21 cellular contexts compared by ENCODE assay signal in the genomic region with DNA sequence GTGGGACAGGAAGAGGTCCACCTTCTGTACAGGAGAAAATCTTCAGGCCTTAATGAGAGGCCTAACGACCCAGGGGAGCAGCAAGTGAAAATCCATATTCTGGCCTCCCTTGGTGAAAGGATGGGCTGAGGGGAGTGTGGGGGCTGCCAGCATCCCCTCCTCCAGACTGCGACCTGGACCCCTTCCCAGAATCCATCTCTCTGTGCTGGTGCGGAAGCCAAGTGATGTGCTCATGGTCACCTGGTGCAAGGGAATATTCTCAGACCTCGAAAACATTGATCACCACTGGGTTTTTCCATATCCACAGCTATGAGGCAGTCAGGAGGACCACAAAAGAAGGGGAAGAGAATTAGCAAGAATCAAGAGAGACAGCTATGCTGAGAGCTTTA. TPM values are rescaled to one million over a fixed set of nuclear protein-coding genes. Genes with fewer than 3 reads are reported as not detected.
DNase-seq lines count a peak whose midpoint lies in the region; ATAC-seq, FAIRE-seq and TF ChIP-seq lines count a peak whose summit lies in the region.
"Had no signal": no experiment of that assay in that cellular context is flagged by ENCODE, and none has a peak within 500 bp of the region (broad histone marks: within the 10 kb centered on the region; RNA-seq: fewer than 3 reads in every experiment).

No MANE protein-coding gene starts in this region.

- no peak overlapping the region for H2BK20ac ChIP-seq in H1 (ENCODE audit: low read length)

- H3K9me3 ChIP-seq in RWPE2 (ENCODE audit: severe bottlenecking) (no peaks in the 10 kb centered on the region), H1 (ENCODE audit: insufficient read depth in 2 of 2, low read depth in 1 of 2, low read length in 1 of 2) (no peaks in the 10 kb centered on the region), neuronal stem cell (replicated peaks in 1 of 2; ENCODE audit: control insufficient read depth in 2 of 2, insufficient read depth in 1 of 2, low read depth in 1 of 2, low read length in 2 of 2) (peaks cover 0 to under 1% of the 10 kb centered on the region in 2 donors)

- H3K79me1 ChIP-seq in H1 (ENCODE audit: low read depth, low read length) (no peaks in the 10 kb centered on the region), neuronal stem cell (ENCODE audit: low read depth, low read length) (no peaks in the 10 kb centered on the region)

- H4K20me1 ChIP-seq in H1 (replicated peaks in 1 of 2; ENCODE audit: control insufficient read depth in 1 of 2, insufficient read depth in 2 of 2, low read length in 2 of 2) = no peaks in the 10 kb centered on the region
- H4K20me1 ChIP-seq: BLaER1 had no signal

- 0 out of 2 replicates have a peak overlapping the region, but pooled peaks have one; percentile 3 for H2BK15ac ChIP-seq in H1 (ENCODE audit: low read length)
- H2BK15ac ChIP-seq in neuronal stem cell (ENCODE audit: low read length) = no peak overlapping the region

- H2AK5ac ChIP-seq in H1 (ENCODE audit: low read depth, low read length) = no peak overlapping the region
- no peak overlapping the region for H2AK5ac ChIP-seq in neuronal stem cell (ENCODE audit: low read depth, low read length)

- no peak for ATAC-seq in RWPE2 (ENCODE audit: low read depth)

- in situ Hi-C loops in GM13977 (cut with MboI; ENCODE audit: low pct_unique_long_range_greater_than_20kb, low sequenced_read_pairs, unreplicated experiment) = no loop called here

- no peak for TF ChIP-seq CTCF in RWPE2 (IDR thresholded peaks at IDR 0.05; ENCODE audit: poor library complexity, severe bottlenecking)
- no peak for TF ChIP-seq CTCF in H1 (IDR thresholded peaks at IDR 0.05; ENCODE audit: control extremely low read depth in 1 of 3, insufficient read depth in 1 of 3, low read depth in 1 of 3, low read length in 3 of 3)
- TF ChIP-seq CTCF in GM13977 (IDR thresholded peaks at IDR 0.05; ENCODE audit: extremely low read depth, insufficient read depth, missing control alignments) = no peak

- H3K56ac ChIP-seq in H1 (replicated peaks; ENCODE audit: insufficient read length, low read depth, low read length) = no peak overlapping the region

- no peak overlapping the region for H4K5ac ChIP-seq in H1 (ENCODE audit: insufficient read length, low read depth, low read length)

- H4K8ac ChIP-seq in H1 (ENCODE audit: extremely low read depth, insufficient read depth, low read length) (no peak overlapping the region), neuronal stem cell (ENCODE audit: low read depth, low read length) (no peak overlapping the region)

- H3K36me3 ChIP-seq in RWPE2 (ENCODE audit: low read depth) (no peaks in the 10 kb centered on the region), H1 (ENCODE audit: control insufficient read depth in 2 of 4, insufficient read depth in 4 of 4, low read length in 3 of 4) (no peaks in the 10 kb centered on the region), neuronal stem cell (replicated peaks in 1 of 2; ENCODE audit: control insufficient read depth in 2 of 2, insufficient read depth in 2 of 2, low read length in 2 of 2) (no peaks in the 10 kb centered on the region)
- H3K36me3 ChIP-seq: BLaER1 had no signal

- CTCF ChIA-PET in H1 (lab: Charles Lee; ENCODE audit: partially characterized antibody) = interaction anchor here (0.9 to 3.4 kb wide), 7 partner anchors 10 to 64 kb away, joined by 3 to 23 read pairs (median 4); partner anchors contain the start of gene FGF1

- H2BK5ac ChIP-seq in H1 (ENCODE audit: low read depth, low read length) = no peak overlapping the region
- no peak overlapping the region for H2BK5ac ChIP-seq in neuronal stem cell (ENCODE audit: low read length)

- no peak overlapping the region for H3K4me2 ChIP-seq in H1 (ENCODE audit: insufficient read depth in 1 of 2, low read depth in 2 of 2, low read length in 2 of 2)
- no peak overlapping the region for H3K4me2 ChIP-seq in neuronal stem cell (ENCODE audit: insufficient read depth, low read length, poor library complexity, severe bottlenecking)
- H3K4me2 ChIP-seq: BLaER1 had no signal

- H3K4me1 ChIP-seq in RWPE2 (ENCODE audit: insufficient read depth, poor library complexity, severe bottlenecking) = peaks cover 21% of the 10 kb centered on the region
- H3K4me1 ChIP-seq in H1 (replicated peaks in 1 of 4; ENCODE audit: control insufficient read depth in 3 of 4, insufficient read depth in 4 of 4, low read length in 3 of 4) = peaks cover 0 to 3% (median 0%) of the 10 kb centered on the region in 4 experiments; a peak in 1 of 7 replicates
- H3K4me1 ChIP-seq in neuronal stem cell (ENCODE audit: control insufficient read depth in 2 of 2, insufficient read depth in 1 of 2, low read depth in 1 of 2, low read length in 2 of 2) = peaks cover 0 to 17% of the 10 kb centered on the region in 2 donors
- H3K4me1 ChIP-seq: BLaER1 had no signal

- H3K23me2 ChIP-seq in H1 (ENCODE audit: low read depth, low read length) = no peaks in the 10 kb centered on the region

- no peak overlapping the region for H3K23ac ChIP-seq in H1 (ENCODE audit: insufficient read length)
- H3K23ac ChIP-seq in neuronal stem cell (ENCODE audit: low read depth, low read length, poor library complexity) = no peak overlapping the region

- TF ChIP-seq POLR2A in H1 (IDR thresholded peaks at IDR 0.05; ENCODE audit: control extremely low read depth in 1 of 2, low read depth in 2 of 2, low read length in 2 of 2) = no peak

- no peak overlapping the region for H3K4ac ChIP-seq in H1 (replicated peaks; ENCODE audit: insufficient read length, low read depth, low read length)
- H3K4ac ChIP-seq in neuronal stem cell (ENCODE audit: low read length) = no peak overlapping the region

- H3K4me3 ChIP-seq in RWPE2 (ENCODE audit: severe bottlenecking) (no peak overlapping the region), H1 (ENCODE audit: extremely low read depth in 1 of 4, insufficient read depth in 2 of 4, low read depth in 3 of 4, low read length in 4 of 4) (no peak overlapping the region), neuronal stem cell (ENCODE audit: low read length in 2 of 2) (no peak overlapping the region)
- H3K4me3 ChIP-seq: BLaER1, GM23248 had no signal

- POLR2A ChIA-PET in H1 (lab: Charles Lee; ENCODE audit: partially characterized antibody) = interaction anchor here (0.6 kb wide), 2 partner anchors 12 to 16 kb away, joined by 3 read pairs; no protein-coding TSS in a partner anchor

- H3K79me2 ChIP-seq in H1 (ENCODE audit: control insufficient read depth in 1 of 2, insufficient read depth in 2 of 2, low read length in 2 of 2) = no peaks in the 10 kb centered on the region

- no peak overlapping the region for H3K14ac ChIP-seq in H1 (ENCODE audit: insufficient read length)
- H3K14ac ChIP-seq in neuronal stem cell (ENCODE audit: low read length) = no peak overlapping the region

- H3K18ac ChIP-seq in H1 (ENCODE audit: extremely low read depth, low read length) (peak overlapping the region; percentile 82), neuronal stem cell (ENCODE audit: low read length) (peak overlapping the region; percentile 68)

- no peak overlapping the region for H4K91ac ChIP-seq in H1 (replicated peaks; ENCODE audit: insufficient read length, low read length)
- no peak overlapping the region for H4K91ac ChIP-seq in neuronal stem cell (ENCODE audit: low read depth, low read length, poor library complexity)

- TF ChIP-seq RAD21 in H1 (IDR thresholded peaks at IDR 0.05 in 1 of 2, conservative IDR thresholded peaks at IDR 0.05 in 1 of 2; ENCODE audit: low read depth in 2 of 2, low read length in 2 of 2) = no peak

- H2AFZ ChIP-seq in H1 (ENCODE audit: low read length) = no peak overlapping the region
- H2AFZ ChIP-seq in neuronal stem cell (ENCODE audit: low read length) = no peak overlapping the region

- H2BK12ac ChIP-seq in H1 (ENCODE audit: low read depth, low read length) (0 out of 2 replicates have a peak overlapping the region, but pooled peaks have one; percentile 5), neuronal stem cell (ENCODE audit: low read length) (no peak overlapping the region)

- H2BK120ac ChIP-seq in H1 (replicated peaks; ENCODE audit: low read depth, low read length) (no peak overlapping the region), neuronal stem cell (ENCODE audit: low read depth, low read length) (no peak overlapping the region)

- no peak for FAIRE-seq in H1 (lab: Jason Lieb, UNC)
- FAIRE-seq: GM12892, HTR-8/SVneo had no signal

- H3K27ac ChIP-seq in RWPE2 (ENCODE audit: poor library complexity, severe bottlenecking) (peak overlapping the region; percentile 49), H1 (ENCODE audit: low read depth, low read length) (no peak overlapping the region), neuronal stem cell (replicated peaks; ENCODE audit: low read length) (no peak overlapping the region), temporal lobe (ENCODE audit: low read depth, low read length) (peak overlapping the region; percentile 38)
- H3K27ac ChIP-seq: BLaER1 had no signal

- DNase-seq in RWPE2 (ENCODE audit: low spot score) (no peak), H1 (ENCODE audit: low read depth in 1 of 2, low spot score in 2 of 2) (no peak), neuronal stem cell (ENCODE audit: low spot score) (no peak), NCI-H1417 treated with DMSO at 0.1 percent for 48 hours (lab: John Stamatoyannopoulos, UW) (no peak), GM13977 (ENCODE audit: low spot score) (no peak)
- DNase-seq in stimulated activated CD4-positive, alpha-beta T cell treated with anti-CD3 and anti-CD28 coated beads, Interleukin-2, amount 100 ng/mL, for 48 hours = no peak
- DNase-seq: CD8-positive, alpha-beta memory T cell; DND-41; GDM1; NCI-H1048; NCI-H1694; NCI-H2107; NCI-H69; NK-92 treated with Interleukin-12 subunit alpha and Interleukin-12 subunit beta, amount 100 ng/mL, for 24 hours; OCI-M1; SHP77 had no signal

- TF ChIP-seq EP300 in H1 (IDR thresholded peaks at IDR 0.05; ENCODE audit: borderline replicate concordance in 1 of 2, low read depth in 2 of 2, low read length in 2 of 2) = no peak

- H3K27me3 ChIP-seq in RWPE2 (ENCODE audit: insufficient read depth, poor library complexity, severe bottlenecking) (no peaks in the 10 kb centered on the region), H1 (replicated peaks in 1 of 4; ENCODE audit: control insufficient read depth in 3 of 4, extremely low read depth in 1 of 4, insufficient read depth in 3 of 4, low read length in 3 of 4) (no peaks in the 10 kb centered on the region; a peak in 2 of 7 replicates), neuronal stem cell (ENCODE audit: control insufficient read depth in 3 of 3, insufficient read depth in 3 of 3, low read depth in 1 of 3, low read length in 3 of 3) (no peaks in the 10 kb centered on the region)
- H3K27me3 ChIP-seq: BLaER1 had no signal

- H3K9ac ChIP-seq in H1 (replicated peaks in 1 of 4; ENCODE audit: extremely low read depth in 1 of 4, low read depth in 3 of 4, low read length in 3 of 4) (no peak overlapping the region), neuronal stem cell (ENCODE audit: low read depth, low read length, poor library complexity) (no peak overlapping the region)
- H3K9ac ChIP-seq: BLaER1 had no signal

- WGBS in H1 (ENCODE audit: extremely low coverage in 1 of 2, insufficient coverage in 1 of 2, insufficient read length in 1 of 2, insufficient replicate concordance in 2 of 2, low coverage in 1 of 2, low lambda C conversion rate in 2 of 2, missing lambda C conversion rate in 1 of 2), 2 experiments = 93% methylated on average over 4 of the region's 4 CpGs; no CpG with 5 or more reads in 1 of the 2 experiments
- no CpG with 5 or more reads among the region's 4 CpGs for WGBS in neuronal stem cell (ENCODE audit: extremely low coverage in 2 of 2, insufficient read length in 2 of 2, insufficient replicate concordance in 1 of 2), 2 donors

RNA-seq across cellular contexts. Expression of gene FGF1, which starts 10.7 kb away (rescaled TPM):
- 0.11 and 0.50 TPM in 2 replicates for total RNA-seq in H1 (2021; fragmentation: NEBNext Ultra II Directional; extraction: Animal tissue kit (Norgen Biotek cat#: 25700))
- 0.17 and 0.30 TPM in 2 replicates for polyA plus RNA-seq in H1 (2011; rRNA removed)
- 0.34 TPM for polyA plus RNA-seq in H1 (2011; cell fraction: cytosol; rRNA removed)
- polyA plus RNA-seq in H1 (2011; cell fraction: nucleus; rRNA removed) = 0.30 TPM
- 0.15 to 0.66 TPM (median 0.47 TPM) in 4 replicates for polyA plus RNA-seq in H1 (2012, experiment 1 of 2)
- not detected for polyA plus RNA-seq in H1 (2012, experiment 2 of 2)
- polyA plus RNA-seq in H1 (2013, experiment 1 of 2) = 0.26 TPM
- 0.61 TPM for polyA plus RNA-seq in H1 (2013, experiment 2 of 2)
- 0.16 and 0.78 TPM in 2 replicates for polyA minus RNA-seq in H1 (2011; rRNA and poly(A)+ RNA removed)
- polyA minus RNA-seq in H1 (2011; cell fraction: cytosol; rRNA and poly(A)+ RNA removed) = 0.29 TPM
- 1.7 TPM for polyA minus RNA-seq in H1 (2011; cell fraction: nucleus; rRNA and poly(A)+ RNA removed)
- polyA plus RNA-seq in neuronal stem cell (2013, experiment 1 of 2) = 0.18 TPM
- polyA plus RNA-seq in neuronal stem cell (2013, experiment 2 of 2) = 0.10 TPM
- total RNA-seq in temporal lobe = 6.1 TPM
- total RNA-seq: CD8-positive, alpha-beta memory T cell had no signal
- polyA plus RNA-seq: CD8-positive, alpha-beta memory T cell had no signal

Comparison
In these comparisons a context has a peak if more than half of its experiments do, and no peak if none do; other contexts are left out.
1. H3K27ac ChIP-seq: peak in RWPE2 (single experiment) and temporal lobe (single experiment); none in H1 (single experiment) and neuronal stem cell (single experiment).